ENCODE assay signal across 8 cellular contexts in the genomic region with DNA sequence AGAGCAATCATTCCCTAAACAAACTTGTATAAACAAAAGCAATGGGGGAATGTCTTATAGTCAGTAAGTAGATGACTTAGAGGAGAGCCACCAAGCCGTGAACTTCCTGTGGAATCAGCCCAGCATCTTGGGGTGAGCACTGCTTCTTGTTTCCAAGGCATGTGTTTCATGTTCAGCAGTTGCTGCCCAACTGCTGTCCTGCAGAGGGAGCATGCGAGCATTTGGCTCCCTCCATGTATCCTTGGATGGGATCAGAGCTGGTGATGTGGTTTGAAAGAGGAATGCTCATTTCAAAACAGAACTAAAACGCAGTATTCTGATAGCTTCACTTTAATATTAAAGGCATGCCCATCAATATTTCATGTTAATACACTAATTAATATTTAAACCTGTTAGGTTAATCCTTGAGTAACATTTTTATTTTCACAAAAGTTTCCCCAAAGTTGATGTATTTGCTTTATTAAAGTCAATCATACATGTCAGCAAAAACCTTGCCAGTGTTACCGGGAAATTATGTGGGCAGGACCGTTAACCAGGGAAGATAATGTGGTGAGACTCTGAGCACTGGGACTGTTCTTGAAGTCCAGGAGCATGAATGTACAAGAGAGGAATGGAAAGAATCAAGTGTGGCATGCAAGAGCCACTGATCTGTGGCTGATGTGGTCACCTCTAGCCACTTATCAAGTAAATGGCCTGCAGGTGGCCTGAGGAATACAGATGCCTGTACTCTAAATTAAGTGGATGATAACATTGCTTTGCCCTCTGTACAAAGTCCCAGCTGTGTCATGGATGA.
DNase-seq lines count a peak whose midpoint lies in the region; ATAC-seq and TF ChIP-seq lines count a peak whose summit lies in the region.

No MANE protein-coding gene starts in this region.

- H3K4me2 ChIP-seq in H9 (ENCODE audit: insufficient read depth, insufficient read length, low read length): no peak overlapping the region
- H3K4me2 ChIP-seq in neuronal stem cell (ENCODE audit: insufficient read depth, low read length, poor library complexity, severe bottlenecking): no peak overlapping the region

- BruUV-seq in Caco-2 (replicated peaks; lab: Mats Ljungman, UMichigan): no TSS peak

- H3K4me3 Mint-ChIP-seq in Caco-2 (ENCODE audit: unreplicated experiment): no peak overlapping the region
- H3K4me3 Mint-ChIP-seq in H9: no peak overlapping the region

- H3K9me3 ChIP-seq in Caco-2 (no peaks in the 10 kb centered on the region), H9 (ENCODE audit: control insufficient read depth, low read depth, low read length) (no peaks in the 10 kb centered on the region), RWPE2 (ENCODE audit: severe bottlenecking) (no peaks in the 10 kb centered on the region), neuronal stem cell (replicated peaks in 1 of 2; ENCODE audit: control insufficient read depth in 2 of 2, insufficient read depth in 1 of 2, low read depth in 1 of 2, low read length in 2 of 2) (no peaks in the 10 kb centered on the region)

- ATAC-seq in RWPE2 (ENCODE audit: low read depth) (peak; percentile 64), GM18511 (IDR thresholded peaks at IDR 0.05; ENCODE audit: unreplicated experiment) (no peak), GM18505 (IDR thresholded peaks at IDR 0.05; ENCODE audit: unreplicated experiment) (no peak), GM21717 (IDR thresholded peaks at IDR 0.05; ENCODE audit: unreplicated experiment) (no peak)

- no peak overlapping the region for H3T11ph ChIP-seq in H9 (ENCODE audit: low read length)

- H4K8ac ChIP-seq in H9 (replicated peaks; ENCODE audit: insufficient read length, low read depth, low read length) (no peak overlapping the region), neuronal stem cell (ENCODE audit: low read depth, low read length) (no peak overlapping the region)

- H3K4me3 ChIP-seq in Caco-2 (ENCODE audit: low read depth, low read length) (no peak overlapping the region), RWPE2 (ENCODE audit: severe bottlenecking) (no peak overlapping the region), fibroblast of the aortic adventitia (ENCODE audit: low read depth, low read length) (no peak overlapping the region), neuronal stem cell (ENCODE audit: low read length in 2 of 2) (no peak overlapping the region)

- H3K56ac ChIP-seq in H9 (ENCODE audit: insufficient read length, low read depth, low read length): no peak overlapping the region

- POLR2A ChIA-PET in Caco-2 (lab: Charles Lee): no interaction called here

- no peak overlapping the region for H2BK20ac ChIP-seq in H9 (ENCODE audit: low read depth, low read length, poor library complexity, severe bottlenecking)

- H3K14ac ChIP-seq in H9 (ENCODE audit: insufficient read depth, low read length): no peak overlapping the region
- no peak overlapping the region for H3K14ac ChIP-seq in neuronal stem cell (ENCODE audit: low read length)

- H3K9me3 Mint-ChIP-seq in Caco-2 (ENCODE audit: unreplicated experiment) (peaks cover 9% of the 10 kb centered on the region), H9 (peaks cover 3 to 7% of the 10 kb centered on the region in 2 experiments; a peak in 3 of 5 replicates)

- no peaks in the 10 kb centered on the region for H3K23me2 ChIP-seq in H9 (ENCODE audit: insufficient read length, low read depth, low read length, poor library complexity, severe bottlenecking)

- intact Hi-C loops in Caco-2 (cut with micrococcal nuclease; ENCODE audit: unreplicated experiment): no loop called here

- TF ChIP-seq POLR2A in GM18505 (IDR thresholded peaks at IDR 0.05; ENCODE audit: borderline replicate concordance, extremely low read depth, insufficient read depth, insufficient read length): no peak

- no peak overlapping the region for H2BK12ac ChIP-seq in H9 (ENCODE audit: insufficient read length, low read depth, low read length)
- no peak overlapping the region for H2BK12ac ChIP-seq in neuronal stem cell (ENCODE audit: low read length)

- H3K18ac ChIP-seq in H9 (ENCODE audit: insufficient read length, low read depth, low read length): no peak overlapping the region
- no peak overlapping the region for H3K18ac ChIP-seq in neuronal stem cell (ENCODE audit: low read length)

- peaks cover 5% of the 10 kb centered on the region for H3K27me3 Mint-ChIP-seq in Caco-2 (ENCODE audit: insufficient read depth, unreplicated experiment)
- no peaks in the 10 kb centered on the region for H3K27me3 Mint-ChIP-seq in H9 (ENCODE audit: low read depth)

- H3K4ac ChIP-seq in H9 (ENCODE audit: low read depth, low read length) (no peak overlapping the region), neuronal stem cell (ENCODE audit: low read length) (no peak overlapping the region)

- CTCF ChIA-PET in Caco-2 (lab: Charles Lee): interaction anchor here (0.6 to 1.3 kb wide), 6 partner anchors 11 to 770 kb away, joined by 3 to 6 read pairs (median 4); no protein-coding TSS in a partner anchor

- H2BK15ac ChIP-seq in H9 (ENCODE audit: low read depth, low read length): no peak overlapping the region
- H2BK15ac ChIP-seq in neuronal stem cell (ENCODE audit: low read length): no peak overlapping the region

- H3K27ac Mint-ChIP-seq in Caco-2 (ENCODE audit: unreplicated experiment) (no peak overlapping the region), H9 (no peak overlapping the region)

- no peaks in the 10 kb centered on the region for H3K79me2 ChIP-seq in H9 (ENCODE audit: insufficient read depth, low read length)

- H2AK5ac ChIP-seq in H9 (ENCODE audit: insufficient read length, low read length) (no peak overlapping the region), neuronal stem cell (ENCODE audit: low read depth, low read length) (no peak overlapping the region)

- no peak overlapping the region for H4K5ac ChIP-seq in H9 (ENCODE audit: insufficient read length, low read depth, low read length)

- no peaks in the 10 kb centered on the region for H3K4me1 Mint-ChIP-seq in Caco-2 (ENCODE audit: low read depth, unreplicated experiment)
- H3K4me1 Mint-ChIP-seq in H9: peaks cover 11% of the 10 kb centered on the region in 2 experiments

- H3K36me3 ChIP-seq in Caco-2 (ENCODE audit: control insufficient read depth, insufficient read depth, low read length) (no peaks in the 10 kb centered on the region), RWPE2 (ENCODE audit: low read depth) (no peaks in the 10 kb centered on the region), neuronal stem cell (replicated peaks in 1 of 2; ENCODE audit: control insufficient read depth in 2 of 2, insufficient read depth in 2 of 2, low read length in 2 of 2) (no peaks in the 10 kb centered on the region)

- H3K36me3 Mint-ChIP-seq in Caco-2 (ENCODE audit: insufficient read depth, unreplicated experiment): no peaks in the 10 kb centered on the region
- H3K36me3 Mint-ChIP-seq in H9 (ENCODE audit: insufficient read depth in 1 of 3, low read depth in 3 of 3): no peaks in the 10 kb centered on the region

- H2AFZ ChIP-seq in H9 (ENCODE audit: low read length) (no peak overlapping the region), neuronal stem cell (ENCODE audit: low read length) (no peak overlapping the region)

- H3K23ac ChIP-seq in H9 (ENCODE audit: insufficient read length, low read depth, low read length) (no peak overlapping the region), neuronal stem cell (ENCODE audit: low read depth, low read length, poor library complexity) (no peak overlapping the region)

- H3K4me1 ChIP-seq in Caco-2: no peaks in the 10 kb centered on the region
- 0 out of 2 replicates have a peak, but pooled peaks cover under 1% of the 10 kb centered on the region for H3K4me1 ChIP-seq in H9 (ENCODE audit: insufficient read depth, low read length)
- no peaks in the 10 kb centered on the region for H3K4me1 ChIP-seq in RWPE2 (ENCODE audit: insufficient read depth, poor library complexity, severe bottlenecking)
- H3K4me1 ChIP-seq in neuronal stem cell (ENCODE audit: control insufficient read depth in 2 of 2, insufficient read depth in 1 of 2, low read depth in 1 of 2, low read length in 2 of 2): peaks cover 0 to under 1% of the 10 kb centered on the region in 2 donors

- no peaks in the 10 kb centered on the region for H3K27me3 ChIP-seq in Caco-2 (replicated peaks; ENCODE audit: control insufficient read depth, insufficient read depth, low read length)
- H3K27me3 ChIP-seq in H9 (ENCODE audit: insufficient read depth, low read length): no peaks in the 10 kb centered on the region
- H3K27me3 ChIP-seq in RWPE2 (ENCODE audit: insufficient read depth, poor library complexity, severe bottlenecking): no peaks in the 10 kb centered on the region
- H3K27me3 ChIP-seq in neuronal stem cell (ENCODE audit: control insufficient read depth in 3 of 3, insufficient read depth in 3 of 3, low read depth in 1 of 3, low read length in 3 of 3): no peaks in the 10 kb centered on the region

- H3K79me1 ChIP-seq in H9 (ENCODE audit: insufficient read depth, low read depth, low read length, poor library complexity, severe bottlenecking) (no peaks in the 10 kb centered on the region), neuronal stem cell (ENCODE audit: low read depth, low read length) (no peaks in the 10 kb centered on the region)

- H2BK120ac ChIP-seq in H9 (ENCODE audit: low read depth, low read length, poor library complexity, severe bottlenecking) (no peak overlapping the region), neuronal stem cell (ENCODE audit: low read depth, low read length) (no peak overlapping the region)

- TF ChIP-seq CTCF in Caco-2 (IDR thresholded peaks at IDR 0.05; ENCODE audit: insufficient read depth in 1 of 2, low read depth in 1 of 2, low read length in 1 of 2, severe bottlenecking in 1 of 2, unreplicated experiment in 1 of 2) (peak; percentile 62 to 91), H9 (conservative IDR thresholded peaks at IDR 0.05) (peak; percentile 87), RWPE2 (IDR thresholded peaks at IDR 0.05; ENCODE audit: poor library complexity, severe bottlenecking) (peak; percentile 77), fibroblast of the aortic adventitia (IDR thresholded peaks at IDR 0.05; ENCODE audit: insufficient read depth, low read length) (peak; percentile 97)

- H4K91ac ChIP-seq in H9 (ENCODE audit: insufficient read length, low read depth, low read length) (no peak overlapping the region), neuronal stem cell (ENCODE audit: low read depth, low read length, poor library complexity) (no peak overlapping the region)

- H4K20me1 ChIP-seq in H9 (ENCODE audit: control insufficient read depth, insufficient read depth, insufficient read length): no peaks in the 10 kb centered on the region

- DNase-seq in Caco-2: peak in 1 of 2 experiments; percentile 59
- DNase-seq in H9: peak; percentile 58
- DNase-seq in RWPE2 (ENCODE audit: low spot score): no peak
- DNase-seq in fibroblast of the aortic adventitia (ENCODE audit: low read depth): peak; percentile 86
- DNase-seq in neuronal stem cell (ENCODE audit: low spot score): peak; percentile 27

- H2BK5ac ChIP-seq in H9 (ENCODE audit: insufficient read length, low read length) (no peak overlapping the region), neuronal stem cell (ENCODE audit: low read length) (no peak overlapping the region)

- H3K27ac ChIP-seq in H9 (ENCODE audit: insufficient read length, low read depth, low read length): no peak overlapping the region
- H3K27ac ChIP-seq in RWPE2 (ENCODE audit: poor library complexity, severe bottlenecking): no peak overlapping the region
- H3K27ac ChIP-seq in neuronal stem cell (replicated peaks; ENCODE audit: low read length): no peak overlapping the region

- H3K9ac ChIP-seq in H9 (ENCODE audit: extremely low read depth, insufficient read length, low read length) (no peak overlapping the region), neuronal stem cell (ENCODE audit: low read depth, low read length, poor library complexity) (peak overlapping the region; percentile 0)

- WGBS in H9 (ENCODE audit: extremely low coverage, insufficient read length, low lambda C conversion rate): no CpG with 5 or more reads among the region's 5 CpGs
- WGBS in neuronal stem cell (ENCODE audit: extremely low coverage in 2 of 2, insufficient read length in 2 of 2, insufficient replicate concordance in 1 of 2), 2 donors: no CpG with 5 or more reads among the region's 5 CpGs
